In genomic region chr19:16605552-16605951, GRCh38 we compare ENCODE assay signal across 1 cellular context.
TF ChIP-seq lines count a peak whose summit lies in the region.

No MANE protein-coding gene starts in this region.

TF ChIP-seq in K562, 482 proteins besides CTCF, POLR2A, EP300 and RAD21:
- no peak for TF ChIP-seq ZBTB11 (CRISPR knock-in tag; IDR thresholded peaks at IDR 0.05)
- no peak for TF ChIP-seq ARID1B (IDR thresholded peaks at IDR 0.05)
- TF ChIP-seq E2F6 (IDR thresholded peaks at IDR 0.05; ENCODE audit: borderline replicate concordance in 1 of 2, extremely low read depth in 1 of 2, insufficient read depth in 1 of 2, insufficient read length in 1 of 2, low read depth in 1 of 2, low read length in 1 of 2, poor library complexity in 1 of 2, severe bottlenecking in 1 of 2), result no peak
- no peak for TF ChIP-seq ZNF583 (CRISPR knock-in tag; IDR thresholded peaks at IDR 0.05)
- TF ChIP-seq RFX7 (CRISPR knock-in tag; IDR thresholded peaks at IDR 0.05), result no peak
- no peak for TF ChIP-seq RBM15 (IDR thresholded peaks at IDR 0.05; ENCODE audit: insufficient read depth, low read length)
- no peak for TF ChIP-seq TAL1 (IDR thresholded peaks at IDR 0.05)
- no peak for TF ChIP-seq KLF10 (CRISPR knock-in tag; IDR thresholded peaks at IDR 0.05)
- TF ChIP-seq DNMT1 (IDR thresholded peaks at IDR 0.05), result no peak
- no peak for TF ChIP-seq HIVEP1 (CRISPR knock-in tag; IDR thresholded peaks at IDR 0.05)
- TF ChIP-seq CBX1 (IDR thresholded peaks at IDR 0.05; ENCODE audit: low read depth), result no peak
- TF ChIP-seq ETV6 (IDR thresholded peaks at IDR 0.05; ENCODE audit: borderline replicate concordance in 1 of 2, low read depth in 2 of 2, low read length in 1 of 2), result no peak
- TF ChIP-seq ETV6 (CRISPR knock-in tag; IDR thresholded peaks at IDR 0.05; ENCODE audit: borderline replicate concordance), result no peak
- TF ChIP-seq FOXK1 (CRISPR knock-in tag; IDR thresholded peaks at IDR 0.05; ENCODE audit: borderline replicate concordance), result no peak
- TF ChIP-seq DIDO1 (tag; IDR thresholded peaks at IDR 0.05; ENCODE audit: low read depth), result no peak
- no peak for TF ChIP-seq C11orf30 (IDR thresholded peaks at IDR 0.05; ENCODE audit: low read depth)
